In genomic region chr21:42332557-42332956, GRCh38 we compare ENCODE assay signal across 22 cellular contexts. TPM values are rescaled to one million over a fixed set of nuclear protein-coding genes. Genes with fewer than 3 reads are reported as not detected.
DNase-seq lines count a peak whose midpoint lies in the region; ATAC-seq and TF ChIP-seq lines count a peak whose summit lies in the region.
"Had no signal": no experiment of that assay in that cellular context is flagged by ENCODE, and none has a peak within 500 bp of the region (broad histone marks: within the 10 kb centered on the region; RNA-seq: fewer than 3 reads in every experiment).

No MANE protein-coding gene starts in this region.

- CTCF ChIA-PET in activated naive CD4-positive, alpha-beta T cell treated with anti-CD3 and anti-CD28 coated beads for 36 hours (lab: Charles Lee) = interaction anchor here (1.0 kb wide), 1 partner anchor 70 kb away, joined by 3 read pairs; no protein-coding TSS in a partner anchor

- H3K4me3 ChIP-seq in coronary artery (no peak overlapping the region), mucosa of descending colon (no peak overlapping the region)
- H3K4me3 ChIP-seq: BLaER1 treated with 17β-estradiol and CSF1 and Interleukin-3, amounts not matched to agents 10 nM and 100 nM; GM23338; SJCRH30 had no signal

- DNase-seq in coronary artery (ENCODE audit: low spot score) (peak; percentile 29), mucosa of descending colon (peak in 2 of 3 donors; percentile 55 to 59), type B pancreatic cell (ENCODE audit: extremely low spot score, unreplicated experiment) (peak; percentile 27), mesenteric fat pad (ENCODE audit: low spot score) (no peak)
- DNase-seq in activated naive CD4-positive, alpha-beta T cell treated with anti-CD3 and anti-CD28 coated beads for 36 hours = no peak
- DNase-seq: CD4-positive, alpha-beta memory T cell; DMS153; HCEC 1CT; KG1; NCI-H1092; NCI-H1436 treated with DMSO at 0.1 percent for 48 hours; NCI-H2029 treated with DMSO at 0.1 percent for 48 hours; NCI-H226; NCI-H524; NCI-H774; NK-92 treated with Interleukin-12 subunit alpha and Interleukin-12 subunit beta, amount 100 ng/mL, for 24 hours; SJCRH30 had no signal

- H3K4me3 Mint-ChIP-seq in type B pancreatic cell = no peak overlapping the region
- H3K4me3 Mint-ChIP-seq in activated naive CD4-positive, alpha-beta T cell treated with anti-CD3 and anti-CD28 coated beads for 36 hours = no peak overlapping the region
- H3K4me3 Mint-ChIP-seq: CD4-positive, alpha-beta memory T cell; GM23338 had no signal

- peaks cover 9% of the 10 kb centered on the region for H3K4me1 Mint-ChIP-seq in type B pancreatic cell (ENCODE audit: unreplicated experiment)
- H3K4me1 Mint-ChIP-seq in activated naive CD4-positive, alpha-beta T cell treated with anti-CD3 and anti-CD28 coated beads for 36 hours (ENCODE audit: low read depth) = no peaks in the 10 kb centered on the region

- peaks cover 10% of the 10 kb centered on the region for H3K4me1 ChIP-seq in mucosa of descending colon (ENCODE audit: low read depth)
- H3K4me1 ChIP-seq: BLaER1 treated with 17β-estradiol and CSF1 and Interleukin-3, amounts not matched to agents 10 nM and 100 nM had no signal

- TF ChIP-seq CTCF in VCaP (conservative IDR thresholded peaks at IDR 0.05) = no peak
- TF ChIP-seq CTCF in coronary artery (IDR thresholded peaks at IDR 0.05) = no peak
- TF ChIP-seq CTCF in mucosa of descending colon (IDR thresholded peaks at IDR 0.05) = no peak
- TF ChIP-seq CTCF in type B pancreatic cell (conservative IDR thresholded peaks at IDR 0.05) = no peak

- ATAC-seq in mucosa of descending colon (peak; percentile 82), GM18519 (IDR thresholded peaks at IDR 0.05; ENCODE audit: low FRiP score, unreplicated experiment) (no peak)
- ATAC-seq: GM23338, Panc1 had no signal

- H3K27me3 Mint-ChIP-seq in type B pancreatic cell = peaks cover under 1% of the 10 kb centered on the region
- H3K27me3 Mint-ChIP-seq in activated naive CD4-positive, alpha-beta T cell treated with anti-CD3 and anti-CD28 coated beads for 36 hours (ENCODE audit: low read depth) = no peaks in the 10 kb centered on the region

- no peak overlapping the region for H3K27ac Mint-ChIP-seq in type B pancreatic cell
- H3K27ac Mint-ChIP-seq in activated naive CD4-positive, alpha-beta T cell treated with anti-CD3 and anti-CD28 coated beads for 36 hours = no peak overlapping the region
- H3K27ac Mint-ChIP-seq: CD4-positive, alpha-beta memory T cell; GM23338 had no signal

- H3K36me3 Mint-ChIP-seq in type B pancreatic cell = no peaks in the 10 kb centered on the region
- no peaks in the 10 kb centered on the region for H3K36me3 Mint-ChIP-seq in activated naive CD4-positive, alpha-beta T cell treated with anti-CD3 and anti-CD28 coated beads for 36 hours (ENCODE audit: low read depth)

- intact Hi-C loops in mucosa of descending colon (cut with DNase I, micrococcal nuclease) = no loop called here
- intact Hi-C loops in activated naive CD4-positive, alpha-beta T cell treated with anti-CD3 and anti-CD28 coated beads for 36 hours (cut with micrococcal nuclease) = loop anchor here (10.0 kb wide), 1 partner anchor 188 kb away; no protein-coding TSS in a partner anchor

- peaks cover 11% of the 10 kb centered on the region for H3K9me3 Mint-ChIP-seq in type B pancreatic cell
- H3K9me3 Mint-ChIP-seq in activated naive CD4-positive, alpha-beta T cell treated with anti-CD3 and anti-CD28 coated beads for 36 hours = peaks cover 13% of the 10 kb centered on the region

- H3K27ac ChIP-seq in VCaP = peak overlapping the region; percentile 80
- H3K27ac ChIP-seq in coronary artery = no peak overlapping the region
- H3K27ac ChIP-seq: BLaER1 treated with 17β-estradiol and CSF1 and Interleukin-3, amounts not matched to agents 10 nM and 100 nM; SJCRH30 had no signal

- no peaks in the 10 kb centered on the region for H3K36me3 ChIP-seq in mucosa of descending colon (ENCODE audit: low read depth)
- H3K36me3 ChIP-seq: BLaER1 treated with 17β-estradiol and CSF1 and Interleukin-3, amounts not matched to agents 10 nM and 100 nM; SJCRH30 had no signal

- no peaks in the 10 kb centered on the region for H3K9me3 ChIP-seq in mucosa of descending colon
- H3K9me3 ChIP-seq: SJCRH30 had no signal

RNA-seq across cellular contexts. Expression of gene TFF3, which starts 17.3 kb away (rescaled TPM):
- total RNA-seq in mucosa of descending colon = 1,000 to 10,000 TPM in 2 of 3 donors, 100 to 1,000 TPM in 1; 614 to 2,641 (median 2,419) TPM
- total RNA-seq in type B pancreatic cell (ENCODE audit: low replicate concordance) = 31.5 and 183 TPM in 2 replicates
- total RNA-seq in activated naive CD4-positive, alpha-beta T cell treated with anti-CD3 and anti-CD28 coated beads for 36 hours = not detected
- 5.5 TPM for total RNA-seq in mesenteric fat pad
- total RNA-seq: CD4-positive, alpha-beta memory T cell had no signal

RNA-seq across cellular contexts. Expression of gene TFF2, which starts 18.2 kb away (rescaled TPM):
- total RNA-seq in mucosa of descending colon (1 to 10 TPM in 2 of 3 donors, not detected in 1; 1.1 to 1.7 TPM), type B pancreatic cell (ENCODE audit: low replicate concordance) (5.2 and 11.3 TPM in 2 replicates), mesenteric fat pad (not detected)
- not detected for total RNA-seq in activated naive CD4-positive, alpha-beta T cell treated with anti-CD3 and anti-CD28 coated beads for 36 hours
- total RNA-seq: CD4-positive, alpha-beta memory T cell; GM23338; SJCRH30 had no signal

RNA-seq across cellular contexts. Expression of gene TFF1, which starts 33.8 kb away (rescaled TPM):
- total RNA-seq in mucosa of descending colon (100 to 1,000 TPM in 1 of 3 donors, 10 to 100 TPM in 1, 1 to 10 TPM in 1; 6.0 to 206 (median 60.1) TPM), type B pancreatic cell (ENCODE audit: low replicate concordance) (42.6 and 136 TPM in 2 replicates), mesenteric fat pad (not detected)
- not detected for total RNA-seq in activated naive CD4-positive, alpha-beta T cell treated with anti-CD3 and anti-CD28 coated beads for 36 hours
- total RNA-seq: CD4-positive, alpha-beta memory T cell; GM23338; SJCRH30 had no signal

Comparison
In these comparisons a context has a peak if more than half of its experiments do, and no peak if none do; other contexts are left out.
1. DNase-seq: peak in coronary artery (single experiment), mucosa of descending colon (2 of 3) and type B pancreatic cell (single experiment); none in activated naive CD4-positive, alpha-beta T cell treated with anti-CD3 and anti-CD28 coated beads for 36 hours (single experiment) and mesenteric fat pad (single experiment).